2 cellular contexts compared by ENCODE assay signal in the genomic region with DNA sequence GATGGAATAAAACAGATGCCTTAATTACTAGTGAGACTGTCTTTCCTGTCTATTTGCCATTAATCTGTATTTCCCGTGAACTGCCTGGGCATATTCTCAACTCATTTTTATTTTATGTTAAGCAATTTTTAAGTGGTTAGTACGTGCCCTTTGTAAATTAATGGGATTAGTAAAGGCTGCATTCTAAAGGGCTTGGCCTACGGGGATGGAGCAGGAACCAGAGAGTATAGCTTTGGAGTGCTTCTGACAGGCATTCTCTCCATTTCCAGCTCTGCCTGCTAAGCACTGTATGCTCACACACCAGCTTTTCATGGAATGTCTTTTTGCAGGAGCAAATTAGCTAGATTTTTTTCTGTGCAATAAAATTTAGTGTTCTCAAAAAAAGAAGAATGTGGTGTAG.
TF ChIP-seq lines count a peak whose summit lies in the region.

No MANE protein-coding gene starts in this region.

TF ChIP-seq in SK-N-SH treated with all-trans-retinoic acid at 6 μM for 48 hours, 23 proteins besides CTCF, POLR2A, EP300 and RAD21 (continued from another document):
- TF ChIP-seq, protein P1, sequence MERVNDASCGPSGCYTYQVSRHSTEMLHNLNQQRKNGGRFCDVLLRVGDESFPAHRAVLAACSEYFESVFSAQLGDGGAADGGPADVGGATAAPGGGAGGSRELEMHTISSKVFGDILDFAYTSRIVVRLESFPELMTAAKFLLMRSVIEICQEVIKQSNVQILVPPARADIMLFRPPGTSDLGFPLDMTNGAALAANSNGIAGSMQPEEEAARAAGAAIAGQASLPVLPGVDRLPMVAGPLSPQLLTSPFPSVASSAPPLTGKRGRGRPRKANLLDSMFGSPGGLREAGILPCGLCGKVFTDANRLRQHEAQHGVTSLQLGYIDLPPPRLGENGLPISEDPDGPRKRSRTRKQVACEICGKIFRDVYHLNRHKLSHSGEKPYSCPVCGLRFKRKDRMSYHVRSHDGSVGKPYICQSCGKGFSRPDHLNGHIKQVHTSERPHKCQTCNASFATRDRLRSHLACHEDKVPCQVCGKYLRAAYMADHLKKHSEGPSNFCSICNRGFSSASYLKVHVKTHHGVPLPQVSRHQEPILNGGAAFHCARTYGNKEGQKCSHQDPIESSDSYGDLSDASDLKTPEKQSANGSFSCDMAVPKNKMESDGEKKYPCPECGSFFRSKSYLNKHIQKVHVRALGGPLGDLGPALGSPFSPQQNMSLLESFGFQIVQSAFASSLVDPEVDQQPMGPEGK (CRISPR knock-in tag; IDR thresholded peaks at IDR 0.05; ENCODE audit: borderline replicate concordance): no peak
- TF ChIP-seq ZFP30 (CRISPR knock-in tag; IDR thresholded peaks at IDR 0.05) (no peak), RARB (CRISPR knock-in tag; IDR thresholded peaks at IDR 0.05) (no peak), ZNF70 (CRISPR knock-in tag; IDR thresholded peaks at IDR 0.05) (no peak), ZC3H10 (CRISPR knock-in tag; IDR thresholded peaks at IDR 0.05) (no peak), CSDC2 (CRISPR knock-in tag; IDR thresholded peaks at IDR 0.05) (no peak), PPARA (CRISPR knock-in tag; IDR thresholded peaks at IDR 0.05; ENCODE audit: borderline replicate concordance) (no peak), OSR1 (CRISPR knock-in tag; IDR thresholded peaks at IDR 0.05) (no peak)
- TF ChIP-seq, protein P2, sequence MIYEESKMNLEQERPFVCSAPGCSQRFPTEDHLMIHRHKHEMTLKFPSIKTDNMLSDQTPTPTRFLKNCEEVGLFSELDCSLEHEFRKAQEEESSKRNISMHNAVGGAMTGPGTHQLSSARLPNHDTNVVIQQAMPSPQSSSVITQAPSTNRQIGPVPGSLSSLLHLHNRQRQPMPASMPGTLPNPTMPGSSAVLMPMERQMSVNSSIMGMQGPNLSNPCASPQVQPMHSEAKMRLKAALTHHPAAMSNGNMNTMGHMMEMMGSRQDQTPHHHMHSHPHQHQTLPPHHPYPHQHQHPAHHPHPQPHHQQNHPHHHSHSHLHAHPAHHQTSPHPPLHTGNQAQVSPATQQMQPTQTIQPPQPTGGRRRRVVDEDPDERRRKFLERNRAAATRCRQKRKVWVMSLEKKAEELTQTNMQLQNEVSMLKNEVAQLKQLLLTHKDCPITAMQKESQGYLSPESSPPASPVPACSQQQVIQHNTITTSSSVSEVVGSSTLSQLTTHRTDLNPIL (CRISPR knock-in tag; IDR thresholded peaks at IDR 0.05; ENCODE audit: low read depth): no peak
- TF ChIP-seq, protein P3, sequence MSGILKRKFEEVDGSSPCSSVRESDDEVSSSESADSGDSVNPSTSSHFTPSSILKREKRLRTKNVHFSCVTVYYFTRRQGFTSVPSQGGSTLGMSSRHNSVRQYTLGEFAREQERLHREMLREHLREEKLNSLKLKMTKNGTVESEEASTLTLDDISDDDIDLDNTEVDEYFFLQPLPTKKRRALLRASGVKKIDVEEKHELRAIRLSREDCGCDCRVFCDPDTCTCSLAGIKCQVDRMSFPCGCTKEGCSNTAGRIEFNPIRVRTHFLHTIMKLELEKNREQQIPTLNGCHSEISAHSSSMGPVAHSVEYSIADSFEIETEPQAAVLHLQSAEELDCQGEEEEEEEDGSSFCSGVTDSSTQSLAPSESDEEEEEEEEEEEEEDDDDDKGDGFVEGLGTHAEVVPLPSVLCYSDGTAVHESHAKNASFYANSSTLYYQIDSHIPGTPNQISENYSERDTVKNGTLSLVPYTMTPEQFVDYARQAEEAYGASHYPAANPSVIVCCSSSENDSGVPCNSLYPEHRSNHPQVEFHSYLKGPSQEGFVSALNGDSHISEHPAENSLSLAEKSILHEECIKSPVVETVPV (CRISPR knock-in tag; IDR thresholded peaks at IDR 0.05): no peak
- TF ChIP-seq, protein P4, sequence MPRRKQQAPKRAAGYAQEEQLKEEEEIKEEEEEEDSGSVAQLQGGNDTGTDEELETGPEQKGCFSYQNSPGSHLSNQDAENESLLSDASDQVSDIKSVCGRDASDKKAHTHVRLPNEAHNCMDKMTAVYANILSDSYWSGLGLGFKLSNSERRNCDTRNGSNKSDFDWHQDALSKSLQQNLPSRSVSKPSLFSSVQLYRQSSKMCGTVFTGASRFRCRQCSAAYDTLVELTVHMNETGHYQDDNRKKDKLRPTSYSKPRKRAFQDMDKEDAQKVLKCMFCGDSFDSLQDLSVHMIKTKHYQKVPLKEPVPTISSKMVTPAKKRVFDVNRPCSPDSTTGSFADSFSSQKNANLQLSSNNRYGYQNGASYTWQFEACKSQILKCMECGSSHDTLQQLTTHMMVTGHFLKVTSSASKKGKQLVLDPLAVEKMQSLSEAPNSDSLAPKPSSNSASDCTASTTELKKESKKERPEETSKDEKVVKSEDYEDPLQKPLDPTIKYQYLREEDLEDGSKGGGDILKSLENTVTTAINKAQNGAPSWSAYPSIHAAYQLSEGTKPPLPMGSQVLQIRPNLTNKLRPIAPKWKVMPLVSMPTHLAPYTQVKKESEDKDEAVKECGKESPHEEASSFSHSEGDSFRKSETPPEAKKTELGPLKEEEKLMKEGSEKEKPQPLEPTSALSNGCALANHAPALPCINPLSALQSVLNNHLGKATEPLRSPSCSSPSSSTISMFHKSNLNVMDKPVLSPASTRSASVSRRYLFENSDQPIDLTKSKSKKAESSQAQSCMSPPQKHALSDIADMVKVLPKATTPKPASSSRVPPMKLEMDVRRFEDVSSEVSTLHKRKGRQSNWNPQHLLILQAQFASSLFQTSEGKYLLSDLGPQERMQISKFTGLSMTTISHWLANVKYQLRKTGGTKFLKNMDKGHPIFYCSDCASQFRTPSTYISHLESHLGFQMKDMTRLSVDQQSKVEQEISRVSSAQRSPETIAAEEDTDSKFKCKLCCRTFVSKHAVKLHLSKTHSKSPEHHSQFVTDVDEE (CRISPR knock-in tag; IDR thresholded peaks at IDR 0.05): no peak

TF ChIP-seq in SK-N-SH, 30 proteins besides CTCF, POLR2A, EP300 and RAD21 (continued from another document):
- TF ChIP-seq, protein P5, sequence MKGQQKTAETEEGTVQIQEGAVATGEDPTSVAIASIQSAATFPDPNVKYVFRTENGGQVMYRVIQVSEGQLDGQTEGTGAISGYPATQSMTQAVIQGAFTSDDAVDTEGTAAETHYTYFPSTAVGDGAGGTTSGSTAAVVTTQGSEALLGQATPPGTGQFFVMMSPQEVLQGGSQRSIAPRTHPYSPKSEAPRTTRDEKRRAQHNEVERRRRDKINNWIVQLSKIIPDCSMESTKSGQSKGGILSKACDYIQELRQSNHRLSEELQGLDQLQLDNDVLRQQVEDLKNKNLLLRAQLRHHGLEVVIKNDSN (IDR thresholded peaks at IDR 0.05; ENCODE audit: borderline replicate concordance, low read depth): no peak
- TF ChIP-seq TAF1 (IDR thresholded peaks at IDR 0.05; ENCODE audit: borderline replicate concordance, low read depth, low read length) (no peak), FOSL2 (IDR thresholded peaks at IDR 0.05; ENCODE audit: borderline replicate concordance, low read depth) (no peak)
- TF ChIP-seq, protein P6, sequence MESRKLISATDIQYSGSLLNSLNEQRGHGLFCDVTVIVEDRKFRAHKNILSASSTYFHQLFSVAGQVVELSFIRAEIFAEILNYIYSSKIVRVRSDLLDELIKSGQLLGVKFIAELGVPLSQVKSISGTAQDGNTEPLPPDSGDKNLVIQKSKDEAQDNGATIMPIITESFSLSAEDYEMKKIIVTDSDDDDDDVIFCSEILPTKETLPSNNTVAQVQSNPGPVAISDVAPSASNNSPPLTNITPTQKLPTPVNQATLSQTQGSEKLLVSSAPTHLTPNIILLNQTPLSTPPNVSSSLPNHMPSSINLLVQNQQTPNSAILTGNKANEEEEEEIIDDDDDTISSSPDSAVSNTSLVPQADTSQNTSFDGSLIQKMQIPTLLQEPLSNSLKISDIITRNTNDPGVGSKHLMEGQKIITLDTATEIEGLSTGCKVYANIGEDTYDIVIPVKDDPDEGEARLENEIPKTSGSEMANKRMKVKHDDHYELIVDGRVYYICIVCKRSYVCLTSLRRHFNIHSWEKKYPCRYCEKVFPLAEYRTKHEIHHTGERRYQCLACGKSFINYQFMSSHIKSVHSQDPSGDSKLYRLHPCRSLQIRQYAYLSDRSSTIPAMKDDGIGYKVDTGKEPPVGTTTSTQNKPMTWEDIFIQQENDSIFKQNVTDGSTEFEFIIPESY (IDR thresholded peaks at IDR 0.05; ENCODE audit: borderline replicate concordance, low read depth): no peak
